ENCODE assay signal across 1 cellular context in the genomic region with DNA sequence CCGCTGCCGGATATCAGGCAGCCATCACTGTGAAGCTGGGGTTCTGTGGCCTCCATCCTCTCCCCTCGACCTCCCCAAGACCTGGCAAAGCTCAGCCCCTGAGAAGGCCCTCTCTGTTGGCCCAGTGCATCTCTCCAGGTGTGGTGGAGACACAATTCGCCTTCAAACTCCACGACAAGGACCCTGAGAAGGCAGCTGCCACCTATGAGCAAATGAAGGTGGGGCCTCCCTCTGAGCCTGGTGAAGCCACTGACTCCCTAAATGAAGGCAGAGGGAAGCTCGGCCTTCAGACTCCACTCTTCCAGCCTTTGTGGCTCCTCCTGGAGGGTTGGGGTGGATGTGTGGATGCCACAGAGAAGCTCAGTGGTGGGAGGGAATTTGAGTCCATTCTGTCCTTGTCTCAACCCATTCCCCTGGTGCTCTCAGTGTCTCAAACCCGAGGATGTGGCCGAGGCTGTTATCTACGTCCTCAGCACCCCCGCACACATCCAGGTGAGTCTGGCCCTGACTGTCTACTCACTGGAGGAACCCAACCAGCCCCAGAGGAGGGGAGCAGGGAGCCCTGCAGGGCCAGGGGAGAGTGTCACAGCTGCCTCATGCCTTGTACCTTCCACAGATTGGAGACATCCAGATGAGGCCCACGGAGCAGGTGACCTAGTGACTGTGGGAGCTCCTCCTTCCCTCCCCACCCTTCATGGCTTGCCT.
TF ChIP-seq lines count a peak whose summit lies in the region.

No MANE protein-coding gene starts in this region.

TF ChIP-seq in GM23338, 12 proteins besides CTCF, POLR2A, EP300 and RAD21 (continued from another document):
- no peak for TF ChIP-seq REST (IDR thresholded peaks at IDR 0.05; ENCODE audit: unreplicated experiment)
- TF ChIP-seq ZNF331 (CRISPR knock-in tag; IDR thresholded peaks at IDR 0.05; ENCODE audit: low read depth): no peak
- TF ChIP-seq CREB1 (CRISPR knock-in tag; IDR thresholded peaks at IDR 0.05; ENCODE audit: low read depth): no peak
- TF ChIP-seq, protein P1, sequence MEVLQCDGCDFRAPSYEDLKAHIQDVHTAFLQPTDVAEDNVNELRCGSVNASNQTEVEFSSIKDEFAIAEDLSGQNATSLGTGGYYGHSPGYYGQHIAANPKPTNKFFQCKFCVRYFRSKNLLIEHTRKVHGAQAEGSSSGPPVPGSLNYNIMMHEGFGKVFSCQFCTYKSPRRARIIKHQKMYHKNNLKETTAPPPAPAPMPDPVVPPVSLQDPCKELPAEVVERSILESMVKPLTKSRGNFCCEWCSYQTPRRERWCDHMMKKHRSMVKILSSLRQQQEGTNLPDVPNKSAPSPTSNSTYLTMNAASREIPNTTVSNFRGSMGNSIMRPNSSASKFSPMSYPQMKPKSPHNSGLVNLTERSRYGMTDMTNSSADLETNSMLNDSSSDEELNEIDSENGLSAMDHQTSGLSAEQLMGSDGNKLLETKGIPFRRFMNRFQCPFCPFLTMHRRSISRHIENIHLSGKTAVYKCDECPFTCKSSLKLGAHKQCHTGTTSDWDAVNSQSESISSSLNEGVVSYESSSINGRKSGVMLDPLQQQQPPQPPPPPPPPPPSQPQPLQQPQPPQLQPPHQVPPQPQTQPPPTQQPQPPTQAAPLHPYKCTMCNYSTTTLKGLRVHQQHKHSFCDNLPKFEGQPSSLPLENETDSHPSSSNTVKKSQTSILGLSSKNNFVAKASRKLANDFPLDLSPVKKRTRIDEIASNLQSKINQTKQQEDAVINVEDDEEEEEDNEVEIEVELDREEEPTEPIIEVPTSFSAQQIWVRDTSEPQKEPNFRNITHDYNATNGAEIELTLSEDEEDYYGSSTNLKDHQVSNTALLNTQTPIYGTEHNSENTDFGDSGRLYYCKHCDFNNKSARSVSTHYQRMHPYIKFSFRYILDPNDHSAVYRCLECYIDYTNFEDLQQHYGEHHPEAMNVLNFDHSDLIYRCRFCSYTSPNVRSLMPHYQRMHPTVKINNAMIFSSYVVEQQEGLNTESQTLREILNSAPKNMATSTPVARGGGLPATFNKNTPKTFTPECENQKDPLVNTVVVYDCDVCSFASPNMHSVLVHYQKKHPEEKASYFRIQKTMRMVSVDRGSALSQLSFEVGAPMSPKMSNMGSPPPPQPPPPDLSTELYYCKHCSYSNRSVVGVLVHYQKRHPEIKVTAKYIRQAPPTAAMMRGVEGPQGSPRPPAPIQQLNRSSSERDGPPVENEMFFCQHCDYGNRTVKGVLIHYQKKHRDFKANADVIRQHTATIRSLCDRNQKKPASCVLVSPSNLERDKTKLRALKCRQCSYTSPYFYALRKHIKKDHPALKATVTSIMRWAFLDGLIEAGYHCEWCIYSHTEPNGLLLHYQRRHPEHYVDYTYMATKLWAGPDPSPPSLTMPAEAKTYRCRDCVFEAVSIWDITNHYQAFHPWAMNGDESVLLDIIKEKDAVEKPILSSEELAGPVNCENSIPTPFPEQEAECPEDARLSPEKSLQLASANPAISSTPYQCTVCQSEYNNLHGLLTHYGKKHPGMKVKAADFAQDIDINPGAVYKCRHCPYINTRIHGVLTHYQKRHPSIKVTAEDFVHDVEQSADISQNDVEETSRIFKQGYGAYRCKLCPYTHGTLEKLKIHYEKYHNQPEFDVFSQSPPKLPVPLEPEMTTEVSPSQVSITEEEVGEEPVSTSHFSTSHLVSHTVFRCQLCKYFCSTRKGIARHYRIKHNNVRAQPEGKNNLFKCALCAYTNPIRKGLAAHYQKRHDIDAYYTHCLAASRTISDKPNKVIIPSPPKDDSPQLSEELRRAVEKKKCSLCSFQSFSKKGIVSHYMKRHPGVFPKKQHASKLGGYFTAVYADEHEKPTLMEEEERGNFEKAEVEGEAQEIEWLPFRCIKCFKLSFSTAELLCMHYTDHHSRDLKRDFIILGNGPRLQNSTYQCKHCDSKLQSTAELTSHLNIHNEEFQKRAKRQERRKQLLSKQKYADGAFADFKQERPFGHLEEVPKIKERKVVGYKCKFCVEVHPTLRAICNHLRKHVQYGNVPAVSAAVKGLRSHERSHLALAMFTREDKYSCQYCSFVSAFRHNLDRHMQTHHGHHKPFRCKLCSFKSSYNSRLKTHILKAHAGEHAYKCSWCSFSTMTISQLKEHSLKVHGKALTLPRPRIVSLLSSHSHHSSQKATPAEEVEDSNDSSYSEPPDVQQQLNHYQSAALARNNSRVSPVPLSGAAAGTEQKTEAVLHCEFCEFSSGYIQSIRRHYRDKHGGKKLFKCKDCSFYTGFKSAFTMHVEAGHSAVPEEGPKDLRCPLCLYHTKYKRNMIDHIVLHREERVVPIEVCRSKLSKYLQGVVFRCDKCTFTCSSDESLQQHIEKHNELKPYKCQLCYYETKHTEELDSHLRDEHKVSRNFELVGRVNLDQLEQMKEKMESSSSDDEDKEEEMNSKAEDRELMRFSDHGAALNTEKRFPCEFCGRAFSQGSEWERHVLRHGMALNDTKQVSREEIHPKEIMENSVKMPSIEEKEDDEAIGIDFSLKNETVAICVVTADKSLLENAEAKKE (CRISPR knock-in tag; IDR thresholded peaks at IDR 0.05): no peak
- TF ChIP-seq NANOG (IDR thresholded peaks at IDR 0.05; ENCODE audit: borderline replicate concordance): no peak
- no peak for TF ChIP-seq STAT1 (IDR thresholded peaks at IDR 0.05; ENCODE audit: unreplicated experiment)
- TF ChIP-seq POLR2AphosphoS5 (IDR thresholded peaks at IDR 0.05; ENCODE audit: low read depth): no peak
- TF ChIP-seq EZH2 (IDR thresholded peaks at IDR 0.05; ENCODE audit: low read depth, unreplicated experiment): no peak
- no peak for TF ChIP-seq ZNF114 (CRISPR knock-in tag; IDR thresholded peaks at IDR 0.05)
- TF ChIP-seq, protein P2, sequence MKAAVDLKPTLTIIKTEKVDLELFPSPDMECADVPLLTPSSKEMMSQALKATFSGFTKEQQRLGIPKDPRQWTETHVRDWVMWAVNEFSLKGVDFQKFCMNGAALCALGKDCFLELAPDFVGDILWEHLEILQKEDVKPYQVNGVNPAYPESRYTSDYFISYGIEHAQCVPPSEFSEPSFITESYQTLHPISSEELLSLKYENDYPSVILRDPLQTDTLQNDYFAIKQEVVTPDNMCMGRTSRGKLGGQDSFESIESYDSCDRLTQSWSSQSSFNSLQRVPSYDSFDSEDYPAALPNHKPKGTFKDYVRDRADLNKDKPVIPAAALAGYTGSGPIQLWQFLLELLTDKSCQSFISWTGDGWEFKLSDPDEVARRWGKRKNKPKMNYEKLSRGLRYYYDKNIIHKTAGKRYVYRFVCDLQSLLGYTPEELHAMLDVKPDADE (IDR thresholded peaks at IDR 0.05): no peak
- no peak for TF ChIP-seq EZH2phosphoT487 (IDR thresholded peaks at IDR 0.05; ENCODE audit: unreplicated experiment)
